In genomic region chr2:26472821-26473655, GRCh38 we compare ENCODE assay signal across 32 cellular contexts. TPM values are rescaled to one million over a fixed set of nuclear protein-coding genes. Genes with fewer than 3 reads are reported as not detected.
"Had no signal": no experiment of that assay in that cellular context is flagged by ENCODE, and none has a peak within 500 bp of the region (broad histone marks: within the 10 kb centered on the region; RNA-seq: fewer than 3 reads in every experiment).

No MANE protein-coding gene starts in this region.

- H3K27ac ChIP-seq: WERI-Rb-1 had no signal

- DNase-seq: activated CD4-positive, alpha-beta memory T cell treated with anti-CD3 and anti-CD28 coated beads, Interleukin-2, amount 10 ng/mL, durations not matched to agents 7 days and 5 days; activated CD4-positive, alpha-beta T cell treated with anti-CD3 and anti-CD28 coated beads for 1 hour; activated CD4-positive, alpha-beta T cell treated with anti-CD3 and anti-CD28 coated beads for 48 hours; activated CD4-positive, CD25-positive, alpha-beta regulatory T cell; activated CD8-positive, alpha-beta memory T cell treated with anti-CD3 and anti-CD28 coated beads for 24 hours; activated CD8-positive, alpha-beta memory T cell treated with anti-CD3 and anti-CD28 coated beads, Interleukin-2, amount 10 ng/mL, durations not matched to agents 7 days and 5 days; activated CD8-positive, alpha-beta memory T cell treated with anti-CD3 and anti-CD28 coated beads, Interleukin-2, amount 50 U/mL, for 48 hours; activated effector memory CD4-positive, alpha-beta T cell treated with Interleukin-2 at 50 U/mL for 16 hours; activated naive CD4-positive, alpha-beta T cell treated with anti-CD3 and anti-CD28 coated beads, Interleukin-2, amount 10 ng/mL, durations not matched to agents 7 days and 5 days; activated naive CD8-positive, alpha-beta T cell treated with anti-CD3 and anti-CD28 coated beads, Interleukin-2, amount 50 U/mL, for 24 hours; activated T-cell treated with anti-CD3 and anti-CD28 coated beads, Interleukin-2, amount 50 U/mL, for 48 hours; anterior cingulate cortex; Kasumi-1; KG1; MG63; NCI-H1048; NCI-H1105 treated with DMSO at 0.1 percent for 48 hours; NCI-H1436; NCI-H1694 treated with DMSO at 0.1 percent for 48 hours; NCI-H2029; NCI-H345; NCI-H524 treated with DMSO at 0.1 percent for 48 hours; SIG-M5; SW 1271; T1000 had no signal

- H3K27me3 ChIP-seq: MG63 had no signal

- H3K4me3 Mint-ChIP-seq: activated CD4-positive, alpha-beta memory T cell treated with anti-CD3 and anti-CD28 coated beads, Interleukin-2, amount 10 ng/mL, durations not matched to agents 7 days and 5 days; activated CD8-positive, alpha-beta memory T cell treated with anti-CD3 and anti-CD28 coated beads, Interleukin-2, amount 10 ng/mL, durations not matched to agents 7 days and 5 days; activated naive CD4-positive, alpha-beta T cell treated with anti-CD3 and anti-CD28 coated beads, Interleukin-2, amount 10 ng/mL, durations not matched to agents 7 days and 5 days; activated naive CD8-positive, alpha-beta T cell; activated naive CD8-positive, alpha-beta T cell treated with anti-CD3 and anti-CD28 coated beads, Interleukin-2, amount 50 U/mL, for 24 hours had no signal

- H3K36me3 Mint-ChIP-seq: activated naive CD4-positive, alpha-beta T cell treated with anti-CD3 and anti-CD28 coated beads, Interleukin-2, amount 10 ng/mL, durations not matched to agents 7 days and 5 days; activated naive CD8-positive, alpha-beta T cell; brain had no signal

- H3K4me3 ChIP-seq: MG63 had no signal

- H3K36me3 ChIP-seq: MG63, WERI-Rb-1 had no signal

- H3K27ac Mint-ChIP-seq: activated CD4-positive, alpha-beta memory T cell treated with anti-CD3 and anti-CD28 coated beads, Interleukin-2, amount 10 ng/mL, durations not matched to agents 7 days and 5 days; activated CD8-positive, alpha-beta memory T cell treated with anti-CD3 and anti-CD28 coated beads, Interleukin-2, amount 10 ng/mL, durations not matched to agents 7 days and 5 days; activated naive CD4-positive, alpha-beta T cell treated with anti-CD3 and anti-CD28 coated beads, Interleukin-2, amount 10 ng/mL, durations not matched to agents 7 days and 5 days; activated naive CD8-positive, alpha-beta T cell; activated naive CD8-positive, alpha-beta T cell treated with anti-CD3 and anti-CD28 coated beads, Interleukin-2, amount 50 U/mL, for 24 hours had no signal

- H3K27me3 Mint-ChIP-seq: activated CD4-positive, alpha-beta memory T cell treated with anti-CD3 and anti-CD28 coated beads, Interleukin-2, amount 10 ng/mL, durations not matched to agents 7 days and 5 days; activated CD8-positive, alpha-beta memory T cell treated with anti-CD3 and anti-CD28 coated beads, Interleukin-2, amount 10 ng/mL, durations not matched to agents 7 days and 5 days; activated naive CD8-positive, alpha-beta T cell; activated naive CD8-positive, alpha-beta T cell treated with anti-CD3 and anti-CD28 coated beads, Interleukin-2, amount 50 U/mL, for 24 hours; brain had no signal

RNA-seq across cellular contexts. Expression of gene OTOF, which starts 4.9 kb away (rescaled TPM):
- total RNA-seq: bronchial epithelial cell, NCI-H460, RPMI7951, SK-MEL-5 had no signal
